ENCODE assay signal across 8 cellular contexts in the genomic region with DNA sequence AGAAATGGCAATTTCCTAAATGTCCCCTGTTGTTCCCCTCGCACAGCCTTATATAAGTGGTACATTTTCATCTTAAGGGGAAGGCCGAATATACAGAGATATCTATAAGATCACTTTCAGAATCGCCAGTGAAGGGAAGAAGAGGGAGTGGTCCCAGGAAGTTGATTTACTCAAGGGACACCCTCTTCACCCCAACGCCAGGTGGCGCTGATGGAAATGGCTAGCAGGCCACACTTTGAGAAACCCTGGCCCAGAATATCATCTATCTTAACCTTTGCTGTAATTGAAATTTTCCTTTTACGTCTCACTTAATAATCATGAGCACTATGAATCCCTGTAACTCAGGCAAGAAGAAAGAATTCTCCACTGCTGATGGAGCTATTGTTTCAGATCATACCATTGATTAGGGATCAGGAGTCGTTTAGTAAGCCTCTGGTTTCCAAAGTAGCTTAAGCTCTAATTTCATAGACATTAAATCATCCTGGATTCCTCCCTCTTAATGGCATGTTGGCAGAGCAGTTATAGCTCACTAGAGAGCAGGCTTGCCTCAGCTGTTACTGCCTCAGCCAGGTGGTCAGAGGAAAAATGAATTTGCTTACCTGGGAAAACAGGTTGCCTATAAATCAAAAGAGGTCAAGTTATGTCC.
DNase-seq lines count a peak whose midpoint lies in the region; ATAC-seq and TF ChIP-seq lines count a peak whose summit lies in the region.

No MANE protein-coding gene starts in this region.

- no peaks in the 10 kb centered on the region for H3K79me2 ChIP-seq in parathyroid adenoma

- H3K4me1 ChIP-seq in parathyroid adenoma, result no peaks in the 10 kb centered on the region
- H3K4me1 ChIP-seq in CD4-positive, alpha-beta memory T cell (ENCODE audit: insufficient read depth, low read length), result no peaks in the 10 kb centered on the region

- peak; percentile 62 for TF ChIP-seq CTCF in GM12874 (IDR thresholded peaks at IDR 0.05; ENCODE audit: insufficient read depth, low read depth, low read length)
- TF ChIP-seq CTCF in chondrocyte (IDR thresholded peaks at IDR 0.05), result peak; percentile 72
- TF ChIP-seq CTCF in parathyroid adenoma (IDR thresholded peaks at IDR 0.05), result no peak

- peak overlapping the region; percentile 9 for H3K4me2 ChIP-seq in parathyroid adenoma (ENCODE audit: low read length)

- no peak overlapping the region for H3K4me3 Mint-ChIP-seq in chondrocyte (ENCODE audit: unreplicated experiment)
- H3K4me3 Mint-ChIP-seq in CD4-positive, alpha-beta memory T cell, result no peak overlapping the region

- DNase-seq in AG20443 (ENCODE audit: low spot score) (peak; percentile 20), NCI-H69 (lab: John Stamatoyannopoulos, UW) (peak; percentile 97), chondrocyte (ENCODE audit: low spot score) (no peak)
- DNase-seq in CD4-positive, alpha-beta memory T cell, result no peak

- H3K4me3 ChIP-seq in parathyroid adenoma (ENCODE audit: low read depth, low read length), result no peak overlapping the region
- no peak overlapping the region for H3K4me3 ChIP-seq in CD4-positive, alpha-beta memory T cell (ENCODE audit: low read length in 2 of 2)

- H3K9me3 Mint-ChIP-seq in chondrocyte (ENCODE audit: low read depth), result peaks cover 10% of the 10 kb centered on the region
- peaks cover 2 to 9% (median 3%) of the 10 kb centered on the region in 8 donors for H3K9me3 Mint-ChIP-seq in CD4-positive, alpha-beta memory T cell

- H3K27ac ChIP-seq in parathyroid adenoma, result no peak overlapping the region
- H3K27ac ChIP-seq in CD4-positive, alpha-beta memory T cell (ENCODE audit: low read depth, low read length), result no peak overlapping the region

- H3K4me1 Mint-ChIP-seq in chondrocyte (ENCODE audit: low read depth), result no peaks in the 10 kb centered on the region
- no peaks in the 10 kb centered on the region for H3K4me1 Mint-ChIP-seq in CD4-positive, alpha-beta memory T cell

- no peak overlapping the region for H3K27ac Mint-ChIP-seq in chondrocyte (ENCODE audit: unreplicated experiment)
- H3K27ac Mint-ChIP-seq in CD4-positive, alpha-beta memory T cell, result no peak overlapping the region

- no peak overlapping the region for H3K9ac ChIP-seq in parathyroid adenoma

- CTCF ChIA-PET in CD4-positive, alpha-beta memory T cell (lab: Charles Lee; ENCODE audit: partially characterized antibody), result no interaction called here

- H3K36me3 ChIP-seq in parathyroid adenoma (ENCODE audit: control insufficient read depth, insufficient read depth, low read length), result no peaks in the 10 kb centered on the region
- H3K36me3 ChIP-seq in CD4-positive, alpha-beta memory T cell (ENCODE audit: insufficient read depth, low read length), result no peaks in the 10 kb centered on the region

- H3K9me3 ChIP-seq in parathyroid adenoma (ENCODE audit: control insufficient read depth, low read length), result no peaks in the 10 kb centered on the region
- H3K9me3 ChIP-seq in CD4-positive, alpha-beta memory T cell (ENCODE audit: control insufficient read depth in 1 of 2, low read length in 2 of 2), result no peaks in the 10 kb centered on the region

- intact Hi-C loops in CD4-positive, alpha-beta memory T cell (cut with micrococcal nuclease), result no loop called here

- peaks cover 2% of the 10 kb centered on the region for H3K27me3 Mint-ChIP-seq in chondrocyte (ENCODE audit: low read depth)
- no peaks in the 10 kb centered on the region for H3K27me3 Mint-ChIP-seq in CD4-positive, alpha-beta memory T cell

- POLR2A ChIA-PET in CD4-positive, alpha-beta memory T cell (lab: Charles Lee; ENCODE audit: partially characterized antibody), result no interaction called here

- H2AFZ ChIP-seq in parathyroid adenoma, result no peak overlapping the region

- H3K27me3 ChIP-seq in parathyroid adenoma (ENCODE audit: control insufficient read depth, insufficient read depth, low read length), result no peaks in the 10 kb centered on the region
- H3K27me3 ChIP-seq in CD4-positive, alpha-beta memory T cell (ENCODE audit: insufficient read depth, low read length), result no peaks in the 10 kb centered on the region

- H3K36me3 Mint-ChIP-seq in chondrocyte (ENCODE audit: low read depth), result no peaks in the 10 kb centered on the region
- no peaks in the 10 kb centered on the region for H3K36me3 Mint-ChIP-seq in CD4-positive, alpha-beta memory T cell

- ATAC-seq in HG03066 (IDR thresholded peaks at IDR 0.05; ENCODE audit: low read depth, unreplicated experiment) (peak; percentile 75), GM18520 (IDR thresholded peaks at IDR 0.05; ENCODE audit: unreplicated experiment) (no peak)

Comparison
In these comparisons a context has a peak if more than half of its experiments do, and no peak if none do; other contexts are left out.
1. DNase-seq: peak in AG20443 (single experiment) and NCI-H69 (single experiment); none in chondrocyte (single experiment) and CD4-positive, alpha-beta memory T cell (0 of 5).